Comparison of ENCODE assay signal across 8 cellular contexts in genomic region chr19:17294051-17294891, GRCh38. TPM values are rescaled to one million over a fixed set of nuclear protein-coding genes. Genes with fewer than 3 reads are reported as not detected.
DNase-seq lines count a peak whose midpoint lies in the region; TF ChIP-seq lines count a peak whose summit lies in the region.

No MANE protein-coding gene starts in this region.

- H3K79me2 ChIP-seq in mammary epithelial cell (ENCODE audit: insufficient read depth, low read length) = peaks cover 10% of the 10 kb centered on the region

- dilution Hi-C loops in mammary epithelial cell (cut with HindIII; ENCODE audit: low sequenced_read_pairs) = no loop called here

- CTCF ChIA-PET in mammary epithelial cell (lab: Charles Lee; ENCODE audit: low non-redundant PET) = interaction anchor here (0.7 kb wide), 1 partner anchor 14 kb away, joined by 3 read pairs; no protein-coding TSS in a partner anchor

- BruUV-seq in mammary epithelial cell (replicated peaks; lab: Mats Ljungman, UMichigan) = no TSS peak

- H3K27me3 ChIP-seq in mammary epithelial cell (ENCODE audit: insufficient read depth, low read length) = no peaks in the 10 kb centered on the region

- H3K27ac ChIP-seq in mammary epithelial cell (ENCODE audit: insufficient read depth, low read depth, low read length) = no peak overlapping the region

- H3K4me2 ChIP-seq in mammary epithelial cell (ENCODE audit: insufficient read depth, low read depth, low read length) = peak overlapping the region; percentile 64

- no peaks in the 10 kb centered on the region for H4K20me1 ChIP-seq in mammary epithelial cell (ENCODE audit: insufficient read depth, low read length)

- no peak for TF ChIP-seq CTCF in mammary epithelial cell (conservative IDR thresholded peaks at IDR 0.05 in 1 of 2, IDR thresholded peaks at IDR 0.05 in 1 of 2; ENCODE audit: extremely low read depth in 1 of 2, insufficient read depth in 1 of 2, low read depth in 1 of 2, low read length in 2 of 2)

- H3K36me3 ChIP-seq in mammary epithelial cell (ENCODE audit: insufficient read depth, low read length) = peaks cover 4% of the 10 kb centered on the region

- H3K9ac ChIP-seq in mammary epithelial cell (ENCODE audit: insufficient read depth, low read length) = no peak overlapping the region

- H3K9me3 ChIP-seq in mammary epithelial cell (replicated peaks; ENCODE audit: insufficient read depth, low read length) = no peaks in the 10 kb centered on the region

- peak; percentile 44 for DNase-seq in DMS53 (lab: John Stamatoyannopoulos, UW)
- no peak for DNase-seq in DMS53 treated with DMSO at 0.1 percent for 48 hours (lab: John Stamatoyannopoulos, UW; ENCODE audit: unreplicated experiment)
- DNase-seq in T follicular helper cell (ENCODE audit: low read depth) = peak; percentile 24
- no peak for DNase-seq in mammary epithelial cell
- peak; percentile 21 to 44 for DNase-seq in stimulated activated CD4-positive, alpha-beta T cell treated with anti-CD3 and anti-CD28 coated beads, Interleukin-4, amount 100 ng/mL, for 4 hours
- no peak for DNase-seq in SIG-M5 (lab: John Stamatoyannopoulos, UW)
- no peak for DNase-seq in H4 (ENCODE audit: low spot score)
- no peak for DNase-seq in NCI-H510A (lab: John Stamatoyannopoulos, UW)

- in situ Hi-C loops in mammary epithelial cell (cut with MboI; ENCODE audit: low sequenced_read_pairs in 2 of 2) = loop anchor here in 1 of 2 donors (5.0 kb wide), 1 partner anchor 93 kb away; no protein-coding TSS in a partner anchor

- H3K4me1 ChIP-seq in mammary epithelial cell (ENCODE audit: insufficient read depth, low read length) = peaks cover 30% of the 10 kb centered on the region

- no peak overlapping the region for H3K4me3 ChIP-seq in mammary epithelial cell (replicated peaks in 1 of 3; ENCODE audit: insufficient read depth in 1 of 3, low read depth in 2 of 3, low read length in 3 of 3)

- H2AFZ ChIP-seq in mammary epithelial cell (ENCODE audit: low read depth, low read length) = no peak overlapping the region

- 76% methylated on average over 18 of the region's 48 CpGs for WGBS in mammary epithelial cell (ENCODE audit: low coverage, missing lambda C conversion rate)

- intact Hi-C loops in mammary epithelial cell (cut with micrococcal nuclease) = loop anchor here (5.0 kb wide), 1 partner anchor 483 kb away; no protein-coding TSS in a partner anchor

RNA-seq across cellular contexts. Expression of gene ABHD8, which starts 9.0 kb away (rescaled TPM):
- 10 to 100 TPM in 1 of 2 donors, 1 to 10 TPM in 1; 8.5 to 29.3 TPM for total RNA-seq in mammary epithelial cell
- 3.6 TPM for polyA plus RNA-seq in mammary epithelial cell
- polyA minus RNA-seq in mammary epithelial cell = 1.1 TPM
- 3.5 and 7.5 TPM in 2 replicates for total RNA-seq in H4 (2014; rRNA removed; shearing (Covaris generic))

RNA-seq across cellular contexts. Expression of gene MRPL34, which starts 11.4 kb away (rescaled TPM):
- 10 to 100 TPM; 36.7 to 76.3 TPM for total RNA-seq in mammary epithelial cell
- polyA plus RNA-seq in mammary epithelial cell = 43.1 TPM
- polyA minus RNA-seq in mammary epithelial cell = 7.2 TPM
- 48.0 and 76.2 TPM in 2 replicates for total RNA-seq in H4 (2014; rRNA removed; shearing (Covaris generic))

RNA-seq across cellular contexts. Expression of gene ANKLE1, which starts 12.6 kb away (rescaled TPM):
- under 1 TPM; 0.47 to 0.50 TPM for total RNA-seq in mammary epithelial cell
- polyA plus RNA-seq in mammary epithelial cell = 0.24 TPM
- polyA minus RNA-seq in mammary epithelial cell = not detected
- total RNA-seq in H4 (2014; rRNA removed; shearing (Covaris generic)) = 0.06 TPM in 1 of 2 replicates, not detected in the other

RNA-seq across cellular contexts. Expression of gene DDA1, which starts 15.1 kb away (rescaled TPM):
- 10 to 100 TPM; 35.8 to 83.1 TPM for total RNA-seq in mammary epithelial cell
- 72.6 TPM for polyA plus RNA-seq in mammary epithelial cell
- 26.9 TPM for polyA minus RNA-seq in mammary epithelial cell
- 20.0 and 34.3 TPM in 2 replicates for total RNA-seq in H4 (2014; rRNA removed; shearing (Covaris generic))

RNA-seq across cellular contexts. Expression of gene BABAM1, which starts 27.0 kb away (rescaled TPM):
- total RNA-seq in mammary epithelial cell = 10 to 100 TPM; 59.0 to 70.7 TPM
- 94.5 TPM for polyA plus RNA-seq in mammary epithelial cell
- polyA minus RNA-seq in mammary epithelial cell = 26.3 TPM
- total RNA-seq in H4 (2014; rRNA removed; shearing (Covaris generic)) = 154 and 167 TPM in 2 replicates

Comparison
In these comparisons a context has a peak if more than half of its experiments do, and no peak if none do; other contexts are left out.
1. DNase-seq: peak in DMS53 (single experiment), T follicular helper cell (single experiment) and stimulated activated CD4-positive, alpha-beta T cell treated with anti-CD3 and anti-CD28 coated beads, Interleukin-4, amount 100 ng/mL, for 4 hours (2 of 2); none in DMS53 treated with DMSO at 0.1 percent for 48 hours (single experiment), mammary epithelial cell (single experiment), SIG-M5 (single experiment), H4 (single experiment) and NCI-H510A (single experiment).